12 cellular contexts compared by ENCODE assay signal in the genomic region with DNA sequence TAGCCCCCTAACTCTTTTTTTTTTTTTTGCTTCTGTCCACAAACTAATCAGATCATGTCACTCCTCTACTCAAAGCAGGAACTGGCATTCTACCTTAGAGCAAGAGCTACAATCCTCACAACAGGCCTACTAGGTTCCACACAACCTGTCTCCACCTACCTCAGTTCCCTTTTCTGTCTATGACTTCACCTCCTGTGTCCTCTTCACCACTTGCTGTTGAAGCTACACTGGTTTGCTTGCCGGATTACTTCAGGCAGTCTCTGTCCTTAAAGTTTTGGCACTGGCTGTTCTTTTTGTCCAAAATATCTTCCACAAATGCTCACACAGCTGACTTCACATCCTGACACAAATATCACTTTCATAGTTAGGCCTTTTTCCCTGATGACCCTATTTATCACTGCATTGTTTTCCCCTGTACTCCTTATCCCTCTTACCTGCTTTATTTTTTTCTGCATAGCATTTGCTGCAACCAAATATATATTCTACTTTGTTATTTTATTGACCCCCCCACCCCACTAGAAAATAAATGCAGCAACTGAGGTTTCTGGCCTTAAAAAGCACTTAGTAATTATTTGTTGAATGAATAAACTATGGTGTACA.
A peak's percentile ranks its signal among the peaks of the same experiment; 100 is the strongest.
DNase-seq lines count a peak whose midpoint lies in the region; FAIRE-seq and TF ChIP-seq lines count a peak whose summit lies in the region.
"Had no signal": no experiment of that assay in that cellular context is flagged by ENCODE, and none has a peak within 500 bp of the region (broad histone marks: within the 10 kb centered on the region; RNA-seq: fewer than 3 reads in every experiment).

No MANE protein-coding gene starts in this region.

- no peak overlapping the region for H2AK5ac ChIP-seq in H1 (ENCODE audit: low read depth, low read length)
- H2AK5ac ChIP-seq in trophoblast cell (ENCODE audit: low read length): no peak overlapping the region

- FAIRE-seq in H1 (lab: Jason Lieb, UNC): no peak

- H3K14ac ChIP-seq in H1 (ENCODE audit: insufficient read length) (no peak overlapping the region), trophoblast cell (ENCODE audit: low read length) (no peak overlapping the region)

- no peaks in the 10 kb centered on the region for H3K9me2 ChIP-seq in Karpas-422 (replicated peaks; ENCODE audit: insufficient read depth, low read length)

- TF ChIP-seq RAD21 in H1 (IDR thresholded peaks at IDR 0.05 in 1 of 2, conservative IDR thresholded peaks at IDR 0.05 in 1 of 2; ENCODE audit: low read depth in 2 of 2, low read length in 2 of 2): no peak

- peak overlapping the region; percentile 0 for H3K4me2 ChIP-seq in Karpas-422 (ENCODE audit: low read depth, low read length, poor library complexity, severe bottlenecking)
- H3K4me2 ChIP-seq in H1 (ENCODE audit: insufficient read depth in 1 of 2, low read depth in 2 of 2, low read length in 2 of 2): no peak overlapping the region
- no peak overlapping the region for H3K4me2 ChIP-seq in trophoblast cell (ENCODE audit: low read length)

- TF ChIP-seq CTCF in GM10266 (IDR thresholded peaks at IDR 0.05; ENCODE audit: control insufficient read depth, insufficient read depth, low read depth, missing control alignments) (no peak), H1 (IDR thresholded peaks at IDR 0.05; ENCODE audit: control extremely low read depth in 1 of 3, insufficient read depth in 1 of 3, low read depth in 1 of 3, low read length in 3 of 3) (no peak)

- WGBS in H1 (ENCODE audit: extremely low coverage in 1 of 2, insufficient coverage in 1 of 2, insufficient read length in 1 of 2, insufficient replicate concordance in 2 of 2, low coverage in 1 of 2, low lambda C conversion rate in 2 of 2, missing lambda C conversion rate in 1 of 2), 2 experiments: 88% methylated on average over 1 of the region's 1 CpG; no CpG with 5 or more reads in 1 of the 2 experiments
- WGBS in trophoblast cell (ENCODE audit: extremely low coverage, insufficient coverage, insufficient read length): no CpG with 5 or more reads among the region's 1 CpG

- H2BK20ac ChIP-seq in H1 (ENCODE audit: low read length): no peak overlapping the region

- peaks cover 87% of the 10 kb centered on the region for H3K4me1 ChIP-seq in Karpas-422 (ENCODE audit: low read length)
- H3K4me1 ChIP-seq in H1 (replicated peaks in 1 of 4; ENCODE audit: control insufficient read depth in 3 of 4, insufficient read depth in 4 of 4, low read length in 3 of 4): peaks cover 7 to 21% (median 16%) of the 10 kb centered on the region in 4 experiments; a peak in 6 of 7 replicates
- no peaks in the 10 kb centered on the region for H3K4me1 ChIP-seq in trophoblast cell (ENCODE audit: control insufficient read depth in 1 of 2, insufficient read depth in 2 of 2, low read length in 2 of 2)
- H3K4me1 ChIP-seq: SJCRH30 had no signal

- H2AFZ ChIP-seq in Karpas-422 (ENCODE audit: low read length): no peak overlapping the region
- H2AFZ ChIP-seq in H1 (ENCODE audit: low read length): no peak overlapping the region
- no peak overlapping the region for H2AFZ ChIP-seq in trophoblast cell (ENCODE audit: insufficient read depth, low read length, poor library complexity)

- H4K12ac ChIP-seq in trophoblast cell (ENCODE audit: low read depth, low read length): no peak overlapping the region

- no peak overlapping the region for H3K56ac ChIP-seq in H1 (replicated peaks; ENCODE audit: insufficient read length, low read depth, low read length)

- H2BK5ac ChIP-seq in H1 (ENCODE audit: low read depth, low read length) (no peak overlapping the region; the same call in 1 of the 2 replicates), trophoblast cell (ENCODE audit: low read depth, low read length, poor library complexity) (no peak overlapping the region)

- POLR2A ChIA-PET in H1 (lab: Charles Lee; ENCODE audit: partially characterized antibody): interaction anchor here (1.2 to 1.3 kb wide), 2 partner anchors 9 to 12 kb away, joined by 4 to 10 read pairs; no protein-coding TSS in a partner anchor

- H3K79me1 ChIP-seq in H1 (ENCODE audit: low read depth, low read length) (peaks cover 7% of the 10 kb centered on the region), trophoblast cell (ENCODE audit: low read length) (no peaks in the 10 kb centered on the region)

- TF ChIP-seq EP300 in H1 (IDR thresholded peaks at IDR 0.05; ENCODE audit: borderline replicate concordance in 1 of 2, low read depth in 2 of 2, low read length in 2 of 2): no peak

- no peak overlapping the region for H4K5ac ChIP-seq in H1 (ENCODE audit: insufficient read length, low read depth, low read length)

- H3K4ac ChIP-seq in H1 (replicated peaks; ENCODE audit: insufficient read length, low read depth, low read length) (no peak overlapping the region), trophoblast cell (ENCODE audit: low read depth, low read length) (peak overlapping the region; percentile 9)

- no peak overlapping the region for H4K8ac ChIP-seq in H1 (ENCODE audit: extremely low read depth, insufficient read depth, low read length)
- no peak overlapping the region for H4K8ac ChIP-seq in trophoblast cell (ENCODE audit: low read depth, low read length)

- CTCF ChIA-PET in H1 (lab: Charles Lee; ENCODE audit: partially characterized antibody): interaction anchor here (0.6 to 1.9 kb wide), 4 partner anchors 10 to 37 kb away, joined by 3 to 4 read pairs (median 4); no protein-coding TSS in a partner anchor

- H3K36me3 ChIP-seq in Karpas-422 (ENCODE audit: insufficient read depth, low read length) (no peaks in the 10 kb centered on the region; the same call in 1 of the 2 replicates), H1 (ENCODE audit: control insufficient read depth in 2 of 4, insufficient read depth in 4 of 4, low read length in 3 of 4) (no peaks in the 10 kb centered on the region), trophoblast cell (ENCODE audit: control insufficient read depth in 1 of 2, insufficient read depth in 2 of 2, low read length in 2 of 2) (peaks cover 0 to 3% of the 10 kb centered on the region in 2 experiments)
- H3K36me3 ChIP-seq: SJCRH30 had no signal

- no peak overlapping the region for H3K23ac ChIP-seq in H1 (ENCODE audit: insufficient read length)
- peak overlapping the region; percentile 95 for H3K23ac ChIP-seq in trophoblast cell (ENCODE audit: low read length)

- no peak overlapping the region for H2BK12ac ChIP-seq in H1 (ENCODE audit: low read depth, low read length)
- H2BK12ac ChIP-seq in trophoblast cell (ENCODE audit: low read length): no peak overlapping the region

- H4K91ac ChIP-seq in H1 (replicated peaks; ENCODE audit: insufficient read length, low read length) (no peak overlapping the region), trophoblast cell (ENCODE audit: low read depth, low read length) (no peak overlapping the region)

- H4K20me1 ChIP-seq in Karpas-422 (ENCODE audit: insufficient read depth, low read depth, low read length) (peaks cover 54% of the 10 kb centered on the region), H1 (replicated peaks in 1 of 2; ENCODE audit: control insufficient read depth in 1 of 2, insufficient read depth in 2 of 2, low read length in 2 of 2) (peaks cover 38 to 65% of the 10 kb centered on the region in 2 experiments)

- DNase-seq in GM10266 (ENCODE audit: extremely low spot score) (peak; percentile 29), Karpas-422 (peak; percentile 61), H1 (ENCODE audit: low read depth in 1 of 2, low spot score in 2 of 2) (no peak), trophoblast cell (no peak), NCI-H1105 treated with DMSO at 0.1 percent for 48 hours (lab: John Stamatoyannopoulos, UW) (no peak), GM19240 (ENCODE audit: insufficient read length, low spot score) (no peak)
- no peak for DNase-seq in stimulated activated CD4-positive, alpha-beta T cell treated with anti-CD3 and anti-CD28 coated beads, Interleukin-12 subunit alpha, Interleukin-12 subunit beta, amount 100 ng/mL, for 4 hours
- DNase-seq: activated CD4-positive, alpha-beta T cell treated with anti-CD3 and anti-CD28 coated beads for 1 hour; Caco-2; midbrain; SJCRH30 had no signal

- H2BK15ac ChIP-seq in H1 (ENCODE audit: low read length): no peak overlapping the region

- H3K9me3 ChIP-seq in Karpas-422 (ENCODE audit: low read length) (no peaks in the 10 kb centered on the region), H1 (ENCODE audit: insufficient read depth in 2 of 2, low read depth in 1 of 2, low read length in 1 of 2) (no peaks in the 10 kb centered on the region), trophoblast cell (ENCODE audit: insufficient read depth, low read depth, low read length) (no peaks in the 10 kb centered on the region)
- H3K9me3 ChIP-seq: Caco-2, SJCRH30 had no signal

- no peaks in the 10 kb centered on the region; the same call in 1 of the 2 replicates for H3K23me2 ChIP-seq in H1 (ENCODE audit: low read depth, low read length)

- H3K4me3 ChIP-seq in Karpas-422 (ENCODE audit: low read length) (no peak overlapping the region), H1 (ENCODE audit: extremely low read depth in 1 of 4, insufficient read depth in 2 of 4, low read depth in 3 of 4, low read length in 4 of 4) (no peak overlapping the region), trophoblast cell (ENCODE audit: low read depth, low read length) (no peak overlapping the region)
- H3K4me3 ChIP-seq: SJCRH30, skin epidermis had no signal

- no peak overlapping the region; the same call in 1 of the 2 replicates for H3K9ac ChIP-seq in Karpas-422 (ENCODE audit: low read length)
- no peak overlapping the region for H3K9ac ChIP-seq in H1 (replicated peaks in 1 of 4; ENCODE audit: extremely low read depth in 1 of 4, low read depth in 3 of 4, low read length in 3 of 4)
- peak overlapping the region; percentile 71 for H3K9ac ChIP-seq in trophoblast cell (ENCODE audit: low read length)

- H3K79me2 ChIP-seq in Karpas-422 (ENCODE audit: low read length): peaks cover 99% of the 10 kb centered on the region
- peaks cover 68 to 99% of the 10 kb centered on the region in 2 experiments for H3K79me2 ChIP-seq in H1 (ENCODE audit: control insufficient read depth in 1 of 2, insufficient read depth in 2 of 2, low read length in 2 of 2)
- H3K79me2 ChIP-seq in trophoblast cell (ENCODE audit: control insufficient read depth, insufficient read depth, low read length, poor library complexity): peaks cover 14% of the 10 kb centered on the region

- H3K18ac ChIP-seq in H1 (ENCODE audit: extremely low read depth, low read length): no peak overlapping the region
- H3K18ac ChIP-seq in trophoblast cell (ENCODE audit: low read length): no peak overlapping the region

- peak overlapping the region; percentile 34 for H3K27ac ChIP-seq in Karpas-422 (ENCODE audit: low read length)
- 0 out of 2 replicates have a peak overlapping the region, but pooled peaks have one; percentile 16 for H3K27ac ChIP-seq in H1 (ENCODE audit: low read depth, low read length)
- no peak overlapping the region for H3K27ac ChIP-seq in trophoblast cell (ENCODE audit: low read depth, low read length)
- H3K27ac ChIP-seq: SJCRH30, skin epidermis had no signal

- H2BK120ac ChIP-seq in H1 (replicated peaks; ENCODE audit: low read depth, low read length) (no peak overlapping the region), trophoblast cell (ENCODE audit: insufficient read depth, low read length, poor library complexity) (no peak overlapping the region)

- H3K27me3 ChIP-seq in Karpas-422 (ENCODE audit: low read length) (no peaks in the 10 kb centered on the region), H1 (replicated peaks in 1 of 4; ENCODE audit: control insufficient read depth in 3 of 4, extremely low read depth in 1 of 4, insufficient read depth in 3 of 4, low read length in 3 of 4) (no peaks in the 10 kb centered on the region), trophoblast cell (ENCODE audit: insufficient read depth, low read length) (no peaks in the 10 kb centered on the region)
- H3K27me3 ChIP-seq: SJCRH30 had no signal

- no peak for TF ChIP-seq POLR2A in H1 (IDR thresholded peaks at IDR 0.05; ENCODE audit: control extremely low read depth in 1 of 2, low read depth in 2 of 2, low read length in 2 of 2)

Comparison
In these comparisons a context has a peak if more than half of its experiments do, and no peak if none do; other contexts are left out.
1. DNase-seq: peak in GM10266 (single experiment) and Karpas-422 (single experiment); none in H1 (0 of 2), trophoblast cell (0 of 2), NCI-H1105 treated with DMSO at 0.1 percent for 48 hours (single experiment), GM19240 (single experiment) and stimulated activated CD4-positive, alpha-beta T cell treated with anti-CD3 and anti-CD28 coated beads, Interleukin-12 subunit alpha, Interleukin-12 subunit beta, amount 100 ng/mL, for 4 hours (single experiment).